ENCODE assay signal across 24 cellular contexts in the genomic region with DNA sequence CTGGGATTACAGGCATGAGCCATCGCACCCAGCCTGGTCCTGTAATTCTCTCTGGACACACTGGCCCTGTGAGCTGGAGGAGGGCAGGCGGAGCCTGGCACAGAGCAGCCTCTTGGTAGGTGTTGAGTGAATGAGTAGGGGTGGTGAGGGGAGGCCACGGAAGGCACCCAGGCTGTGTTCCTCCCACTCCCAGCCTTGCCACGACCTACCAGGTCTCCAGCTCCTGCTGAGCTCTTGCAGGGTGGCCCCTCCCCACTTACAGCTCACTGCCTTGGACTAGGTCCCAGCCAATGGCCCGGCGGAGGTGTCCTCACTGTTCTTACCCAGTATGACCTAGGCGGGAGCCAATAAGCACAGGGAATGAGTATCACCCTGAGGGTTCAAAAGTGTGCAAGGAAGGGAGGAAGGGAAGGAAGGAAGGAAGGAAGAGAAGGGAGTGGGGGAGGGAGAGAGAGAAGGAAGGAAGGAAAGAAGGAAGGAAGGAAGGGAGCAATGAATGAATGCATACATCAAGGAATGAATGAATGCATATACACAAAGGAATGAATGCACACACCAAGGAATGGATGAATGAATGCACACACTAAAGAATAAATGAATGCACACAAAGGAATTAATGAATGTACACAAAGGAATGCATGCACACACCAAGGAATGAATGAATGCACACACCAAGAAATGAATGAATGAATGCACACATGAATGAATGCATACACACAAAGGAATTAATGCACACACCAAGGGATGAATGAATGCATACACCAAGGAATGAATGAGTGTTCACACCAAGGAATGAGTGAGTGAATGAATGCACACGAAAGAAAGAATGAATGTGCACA. TPM values are rescaled to one million over a fixed set of nuclear protein-coding genes. Genes with fewer than 3 reads are reported as not detected.
A peak's percentile ranks its signal among the peaks of the same experiment; 100 is the strongest.
DNase-seq lines count a peak whose midpoint lies in the region; ATAC-seq and TF ChIP-seq lines count a peak whose summit lies in the region.
"Had no signal": no experiment of that assay in that cellular context is flagged by ENCODE, and none has a peak within 500 bp of the region (broad histone marks: within the 10 kb centered on the region; RNA-seq: fewer than 3 reads in every experiment).

No MANE protein-coding gene starts in this region.

- peak overlapping the region in 1 of 12 donors; percentile 63 for H3K27ac ChIP-seq in heart left ventricle
- H3K27ac ChIP-seq in gastrocnemius medialis = peak overlapping the region in 3 of 4 donors; percentile 22 to 94 (median 87)
- H3K27ac ChIP-seq: BLaER1, colonic mucosa, neural progenitor cell had no signal

- in situ Hi-C loops in gastrocnemius medialis (cut with MboI; ENCODE audit: low sequenced_read_pairs in 4 of 4) (no loop called here), HAP-1 (cut with MboI; ENCODE audit: low sequenced_read_pairs) (no loop called here)

- H3K27me3 ChIP-seq in heart left ventricle = no peaks in the 10 kb centered on the region
- no peaks in the 10 kb centered on the region for H3K27me3 ChIP-seq in gastrocnemius medialis
- no peaks in the 10 kb centered on the region for H3K27me3 ChIP-seq in HAP-1 (ENCODE audit: low read depth)
- H3K27me3 ChIP-seq: BLaER1, colonic mucosa, neural progenitor cell had no signal

- H3K9me3 ChIP-seq in heart left ventricle (no peaks in the 10 kb centered on the region), gastrocnemius medialis (no peaks in the 10 kb centered on the region), HAP-1 (no peaks in the 10 kb centered on the region)
- H3K9me3 ChIP-seq: BLaER1, Caco-2, colonic mucosa, mucosa of descending colon had no signal

- TF ChIP-seq POLR2A in heart left ventricle (IDR thresholded peaks at IDR 0.05) (no peak), gastrocnemius medialis (IDR thresholded peaks at IDR 0.05) (no peak)

- no peak for TF ChIP-seq CTCF in heart left ventricle (IDR thresholded peaks at IDR 0.05)
- no peak for TF ChIP-seq CTCF in gastrocnemius medialis (IDR thresholded peaks at IDR 0.05 in 4 of 5, conservative IDR thresholded peaks at IDR 0.05 in 1 of 5)

- intact Hi-C loops in heart left ventricle (cut with DNase I) (no loop called here), gastrocnemius medialis (cut with DNase I; ENCODE audit: low total_unique reads) (no loop called here)

- H3K36me3 ChIP-seq in heart left ventricle = no peaks in the 10 kb centered on the region
- H3K36me3 ChIP-seq in gastrocnemius medialis = no peaks in the 10 kb centered on the region
- no peaks in the 10 kb centered on the region; the same call in 1 of the 2 replicates for H3K36me3 ChIP-seq in HAP-1 (replicated peaks)
- H3K36me3 ChIP-seq: colonic mucosa, neural progenitor cell had no signal

- DNase-seq in NCI-H2196 (lab: John Stamatoyannopoulos, UW; ENCODE audit: unreplicated experiment) (peak; percentile 14), NCI-H2196 treated with DMSO at 0.1 percent for 48 hours (lab: John Stamatoyannopoulos, UW; ENCODE audit: unreplicated experiment) (no peak), NCI-H226 (peak; percentile 96), heart left ventricle (peak in 4 of 5 donors; percentile 41 to 75 (median 72)), gastrocnemius medialis (no peak), HAP-1 (ENCODE audit: low spot score in 2 of 2) (no peak)
- no peak for DNase-seq in stimulated activated CD4-positive, alpha-beta T cell treated with anti-CD3 and anti-CD28 coated beads, Interleukin-15, amount 100 ng/mL, for 24 hours
- DNase-seq: activated naive CD4-positive, alpha-beta T cell treated with anti-CD3 and anti-CD28 coated beads, Interleukin-2, amount 50 U/mL, for 16 hours; activated T-cell treated with anti-CD3 and anti-CD28 coated beads, Interleukin-2, amount 50 U/mL, for 72 hours; Caco-2; colonic mucosa; endodermal cell; glutamatergic neuron; Karpas-422; mucosa of descending colon; NCI-H1092; NCI-H2081; NCI-H524; T1000 had no signal

- peak in 3 of 4 donors; percentile 57 to 86 (median 65) for ATAC-seq in heart left ventricle
- no peak for ATAC-seq in gastrocnemius medialis
- ATAC-seq in HG03039 (IDR thresholded peaks at IDR 0.05; ENCODE audit: unreplicated experiment) = no peak
- ATAC-seq: activated CD4-positive, CD25-positive, alpha-beta regulatory T cell treated with anti-CD3 and anti-CD28 coated beads, Interleukin-2, amount 50 U/mL, for 24 hours; activated T-cell treated with anti-CD3 and anti-CD28 coated beads, Interleukin-2, amount 50 U/mL, for 72 hours; left lobe of liver; mucosa of descending colon had no signal

- H3K4me3 ChIP-seq in heart left ventricle (no peak overlapping the region), gastrocnemius medialis (no peak overlapping the region), HAP-1 (no peak overlapping the region)
- H3K4me3 ChIP-seq: BLaER1, colonic mucosa, mucosa of descending colon, neural progenitor cell had no signal

- peaks cover 0 to 36% (median 13%) of the 10 kb centered on the region in 12 donors for H3K4me1 ChIP-seq in heart left ventricle
- H3K4me1 ChIP-seq in gastrocnemius medialis = peaks cover 14 to 36% of the 10 kb centered on the region in 2 donors
- H3K4me1 ChIP-seq in HAP-1 = no peaks in the 10 kb centered on the region
- H3K4me1 ChIP-seq: Caco-2, colonic mucosa had no signal

- 47 to 65% (median 50%) methylated on average over 8 of the region's 8 CpGs for WGBS in heart left ventricle, 4 donors

RNA-seq across cellular contexts. Expression of a gene that starts 45.5 kb away (rescaled TPM):
- total RNA-seq in heart left ventricle (10 to 100 TPM in 8 of 9 donors, 1 to 10 TPM in 1; 10.0 to 40.4 (median 15.2) TPM), gastrocnemius medialis (100 to 1,000 TPM in 1 of 4 donors, 10 to 100 TPM in 3; 42.9 to 109 (median 77.0) TPM)
- 10 to 100 TPM; 16.4 to 27.0 TPM for polyA plus RNA-seq in heart left ventricle

Comparison
In these comparisons a context has a peak if more than half of its experiments do, and no peak if none do; other contexts are left out.
1. DNase-seq: peak in NCI-H2196 (single experiment), NCI-H226 (single experiment) and heart left ventricle (4 of 5); none in NCI-H2196 treated with DMSO at 0.1 percent for 48 hours (single experiment), gastrocnemius medialis (0 of 2), stimulated activated CD4-positive, alpha-beta T cell treated with anti-CD3 and anti-CD28 coated beads, Interleukin-15, amount 100 ng/mL, for 24 hours (single experiment) and HAP-1 (0 of 2).
2. ATAC-seq: peak in heart left ventricle (3 of 4); none in gastrocnemius medialis (0 of 2) and HG03039 (single experiment).